In the genomic region with DNA sequence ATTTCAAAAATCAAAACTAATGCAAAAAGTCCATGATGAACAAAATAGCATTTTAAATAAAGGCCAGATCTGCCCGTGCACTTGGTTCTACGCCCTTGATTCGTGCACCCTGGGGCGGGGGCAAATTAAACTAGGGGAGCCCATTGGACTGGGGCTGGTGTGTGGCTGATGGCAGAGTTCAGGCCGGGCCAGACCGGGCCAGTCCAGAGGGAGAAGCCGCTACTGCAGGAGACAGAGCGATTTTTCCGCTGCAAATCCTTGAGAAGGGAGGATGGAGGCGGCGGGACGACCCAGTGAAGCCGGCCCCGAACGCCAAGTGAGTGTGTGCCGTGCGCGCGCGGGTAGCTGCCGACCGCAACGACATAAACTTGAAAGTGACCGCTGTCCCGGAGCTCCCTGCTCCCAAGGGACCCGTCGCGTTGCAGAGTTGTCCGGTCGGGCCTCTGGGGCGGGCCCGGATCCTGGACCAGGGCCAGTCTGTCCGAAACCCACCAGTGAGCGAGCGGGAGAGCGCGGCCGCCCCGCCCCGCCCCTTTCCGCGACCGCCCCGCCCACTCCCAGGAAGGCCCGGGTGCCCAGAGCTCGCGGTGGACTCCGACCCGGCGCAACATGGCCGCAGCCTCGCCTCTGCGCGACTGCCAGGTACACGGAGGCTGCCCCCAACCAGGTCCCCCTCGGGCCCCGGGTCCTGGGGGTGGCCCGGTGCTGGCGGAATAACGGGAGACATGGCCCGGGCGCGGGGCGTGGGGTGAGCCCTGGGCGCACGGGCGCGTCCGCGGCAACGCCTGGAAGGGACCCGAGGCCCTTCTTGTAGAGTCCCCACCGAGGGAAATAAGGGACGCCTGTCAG, we compare ENCODE assay signal across 8 cellular contexts. TPM values are rescaled to one million over a fixed set of nuclear protein-coding genes. Genes with fewer than 3 reads are reported as not detected.
DNase-seq lines count a peak whose midpoint lies in the region; ATAC-seq, FAIRE-seq and TF ChIP-seq lines count a peak whose summit lies in the region.

A gene (plus strand): TSS at position 578 of the 849 bp plus-strand sequence. CDS start 32 bp downstream, at position 610.

- peak within 1 kb of the TSS; percentile 80 for H3K4me3 ChIP-seq in CD8-positive, alpha-beta T cell (ENCODE audit: low read depth, low read length)
- H3K4me3 ChIP-seq in heart left ventricle (peak within 1 kb of the TSS; percentile 57 to 93 (median 78)), pancreas (peak within 1 kb of the TSS; percentile 54 to 85 (median 80))

- WGBS in heart left ventricle, 4 donors = 1% methylated on average over 35 to 74 of the region's 74 CpGs
- 0 to 1% methylated on average over 71 to 74 of the region's 74 CpGs for WGBS in pancreas, 2 donors

- peaks cover 14% of the 10 kb centered on the region for H3K27me3 Mint-ChIP-seq in CD8-positive, alpha-beta T cell (ENCODE audit: low read depth)
- peaks cover 8% of the 10 kb centered on the region for H3K27me3 Mint-ChIP-seq in IgD-negative memory B cell

- intact Hi-C loops in CD8-positive, alpha-beta T cell (cut with DNase I, micrococcal nuclease) = loop anchor here (1.0 to 2.0 kb wide), 4 partner anchors 17 to 119 kb away; a partner anchor contains a TSS
- intact Hi-C loops in heart left ventricle (cut with DNase I) = loop anchor here in 3 of 10 donors (2.0 to 10.0 kb wide), 3 partner anchors 17 to 273 kb away; a partner anchor contains a TSS
- intact Hi-C loops in pancreas (cut with DNase I) = no loop called here

- H3K4me1 ChIP-seq in CD8-positive, alpha-beta T cell (ENCODE audit: insufficient read depth, low read length) = peaks cover 3% of the 10 kb centered on the region
- H3K4me1 ChIP-seq in heart left ventricle (peaks cover 0 to 38% (median 23%) of the 10 kb centered on the region in 12 donors), pancreas (peaks cover 8 to 20% (median 9%) of the 10 kb centered on the region in 3 donors)

- no peaks in the 10 kb centered on the region for H3K36me3 ChIP-seq in CD8-positive, alpha-beta T cell (ENCODE audit: insufficient read depth, low read length)
- H3K36me3 ChIP-seq in heart left ventricle = peaks cover 0 to 23% (median 19%) of the 10 kb centered on the region in 9 donors
- peaks cover 0 to 1% (median 0%) of the 10 kb centered on the region in 3 donors for H3K36me3 ChIP-seq in pancreas

- no peaks in the 10 kb centered on the region for H3K9me3 ChIP-seq in CD8-positive, alpha-beta T cell (ENCODE audit: low read length)
- H3K9me3 ChIP-seq in heart left ventricle (no peaks in the 10 kb centered on the region), pancreas (no peaks in the 10 kb centered on the region)

- peak in 1 of 2 donors; percentile 72 for TF ChIP-seq POLR2A in heart left ventricle (IDR thresholded peaks at IDR 0.05)

- H3K4me1 Mint-ChIP-seq in CD8-positive, alpha-beta T cell (ENCODE audit: low read depth) = peaks cover 17% of the 10 kb centered on the region
- H3K4me1 Mint-ChIP-seq in IgD-negative memory B cell = peaks cover 8 to 14% (median 12%) of the 10 kb centered on the region in 3 donors

- no peak for FAIRE-seq in pancreas (lab: Jason Lieb, UNC)

- peak in 5 of 7 experiments; percentile 13 to 73 (median 48) for DNase-seq in CD8-positive, alpha-beta T cell
- DNase-seq in T follicular helper cell (ENCODE audit: low read depth) = peak; percentile 31
- peak; percentile 96 to 98 (median 96) for DNase-seq in heart left ventricle
- DNase-seq in pancreas = peak; percentile 94 to 97 (median 96)
- no peak for DNase-seq in NCI-H2081 treated with DMSO at 0.1 percent for 48 hours (lab: John Stamatoyannopoulos, UW)

- no peaks in the 10 kb centered on the region for H3K9me3 Mint-ChIP-seq in CD8-positive, alpha-beta T cell
- no peaks in the 10 kb centered on the region for H3K9me3 Mint-ChIP-seq in IgD-negative memory B cell

- H3K36me3 Mint-ChIP-seq in CD8-positive, alpha-beta T cell = peaks cover 5% of the 10 kb centered on the region
- no peaks in the 10 kb centered on the region for H3K36me3 Mint-ChIP-seq in IgD-negative memory B cell

- peak within 1 kb of the TSS; percentile 37 for H3K27ac Mint-ChIP-seq in CD8-positive, alpha-beta T cell
- H3K27ac Mint-ChIP-seq in IgD-negative memory B cell = peak within 1 kb of the TSS; percentile 9 to 61 (median 28)

- peak within 1 kb of the TSS; percentile 88 for H3K4me3 Mint-ChIP-seq in CD8-positive, alpha-beta T cell
- H3K4me3 Mint-ChIP-seq in IgD-negative memory B cell = peak within 1 kb of the TSS; percentile 86 to 96 (median 94)

- CTCF ChIA-PET in CD8-positive, alpha-beta T cell (lab: Charles Lee) = interaction anchor here (0.9 kb wide), 1 partner anchor 50 kb away, joined by 3 read pairs; no protein-coding TSS in a partner anchor

- peak; percentile 88 for ATAC-seq in CD8-positive, alpha-beta T cell
- ATAC-seq in GM19452 (IDR thresholded peaks at IDR 0.05; ENCODE audit: unreplicated experiment) (peak; percentile 69), heart left ventricle (peak; percentile 93 to 98 (median 98)), pancreas (peak; percentile 95 to 98 (median 96))

- no peak for TF ChIP-seq CTCF in CD8-positive, alpha-beta T cell (IDR thresholded peaks at IDR 0.05)
- TF ChIP-seq CTCF in heart left ventricle (IDR thresholded peaks at IDR 0.05) = no peak
- no peak for TF ChIP-seq CTCF in pancreas (IDR thresholded peaks at IDR 0.05)

- POLR2A ChIA-PET in CD8-positive, alpha-beta T cell (lab: Charles Lee) = interaction anchor here (1.0 to 1.9 kb wide), 3 partner anchors 10 to 28 kb away, joined by 3 to 6 read pairs (median 4); a partner anchor contains a TSS

- no peaks in the 10 kb centered on the region for H3K27me3 ChIP-seq in CD8-positive, alpha-beta T cell (ENCODE audit: insufficient read depth, low read length)
- H3K27me3 ChIP-seq in heart left ventricle = peaks cover 0 to 2% (median 0%) of the 10 kb centered on the region in 9 donors
- no peaks in the 10 kb centered on the region for H3K27me3 ChIP-seq in pancreas

- no peak within 1 kb of the TSS for H3K27ac ChIP-seq in CD8-positive, alpha-beta T cell (ENCODE audit: low read depth, low read length)
- peak within 1 kb of the TSS; percentile 61 for H3K27ac ChIP-seq in angular gyrus (ENCODE audit: low read depth, low read length)
- H3K27ac ChIP-seq in heart left ventricle = peak within 1 kb of the TSS; percentile 60 to 96 (median 90)
- H3K27ac ChIP-seq in pancreas = peak within 1 kb of the TSS; percentile 62 to 90 (median 80)

RNA-seq across cellular contexts. Expression of the gene that starts here (rescaled TPM):
- total RNA-seq in CD8-positive, alpha-beta T cell = 1 to 10 TPM; 5.9 to 7.9 TPM
- polyA plus RNA-seq in IgD-negative memory B cell = 7.8 TPM
- 10 to 100 TPM; 21.3 to 72.4 (median 25.3) TPM for total RNA-seq in heart left ventricle
- 10 to 100 TPM; 15.5 to 34.8 TPM for polyA plus RNA-seq in heart left ventricle
- total RNA-seq in pancreas = 10 to 100 TPM; 18.6 to 28.1 (median 21.1) TPM
- polyA plus RNA-seq in pancreas = 10 to 100 TPM; 28.2 to 32.8 TPM

Comparison
In these comparisons a context has a peak if more than half of its experiments do, and no peak if none do; other contexts are left out.
1. intact Hi-C loops: an anchor here in CD8-positive, alpha-beta T cell (1.0 to 2.0 kb wide); none called in pancreas.